In the genomic region with DNA sequence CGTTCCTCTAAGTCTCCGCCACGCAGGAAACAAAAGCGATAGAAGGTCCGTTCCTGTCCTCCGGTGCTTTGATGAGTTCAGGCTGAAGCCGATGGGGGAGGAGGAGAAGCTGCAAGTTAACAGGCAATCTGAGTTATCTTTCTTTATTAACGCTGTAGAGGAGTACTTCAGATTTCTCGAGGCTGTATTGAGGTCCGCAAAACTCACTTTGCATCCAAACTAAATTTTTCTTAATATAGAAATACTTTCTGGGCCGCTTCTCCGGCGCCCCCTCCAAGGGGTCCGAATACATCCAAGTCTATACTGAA, we compare ENCODE assay signal across 10 cellular contexts. TPM values are rescaled to one million over a fixed set of nuclear protein-coding genes. Genes with fewer than 3 reads are reported as not detected.
DNase-seq lines count a peak whose midpoint lies in the region; ATAC-seq and TF ChIP-seq lines count a peak whose summit lies in the region.
"Had no signal": no experiment of that assay in that cellular context is flagged by ENCODE, and none has a peak within 500 bp of the region (broad histone marks: within the 10 kb centered on the region; RNA-seq: fewer than 3 reads in every experiment).

No MANE protein-coding gene starts in this region.

- peaks cover 13% of the 10 kb centered on the region for H3K4me1 Mint-ChIP-seq in CD4-positive, alpha-beta T cell (ENCODE audit: low read depth)

- H3K9ac ChIP-seq in NT2/D1 (ENCODE audit: insufficient read length, low read depth) = no peak overlapping the region
- H3K9ac ChIP-seq in Karpas-422 (ENCODE audit: low read length) = no peak overlapping the region

- H3K36me3 ChIP-seq in NT2/D1 (ENCODE audit: insufficient read depth, insufficient read length, low read length) = no peaks in the 10 kb centered on the region
- no peaks in the 10 kb centered on the region for H3K36me3 ChIP-seq in esophagus (ENCODE audit: control insufficient read depth in 2 of 2, insufficient read depth in 2 of 2, low read length in 1 of 2)
- H3K36me3 ChIP-seq in ovary = no peaks in the 10 kb centered on the region
- no peaks in the 10 kb centered on the region for H3K36me3 ChIP-seq in Karpas-422 (ENCODE audit: insufficient read depth, low read length)

- no peak overlapping the region for H3K4me2 ChIP-seq in Karpas-422 (ENCODE audit: low read depth, low read length, poor library complexity, severe bottlenecking)

- WGBS in esophagus, 2 donors = 9 to 22% methylated on average over 14 of the region's 14 CpGs
- 13 to 30% (median 16%) methylated on average over 14 of the region's 14 CpGs for WGBS in ovary, 3 donors

- peaks cover 40% of the 10 kb centered on the region for H3K27me3 Mint-ChIP-seq in CD4-positive, alpha-beta T cell

- no peak for TF ChIP-seq CTCF in CD4-positive, alpha-beta T cell (IDR thresholded peaks at IDR 0.05)
- TF ChIP-seq CTCF in ovary (IDR thresholded peaks at IDR 0.05) = no peak

- peak overlapping the region; percentile 81 for H3K4me3 Mint-ChIP-seq in CD4-positive, alpha-beta T cell

- CTCF ChIA-PET in CD4-positive, alpha-beta T cell (lab: Charles Lee) = no interaction called here

- no peaks in the 10 kb centered on the region for H3K9me3 ChIP-seq in CD4-positive, alpha-beta T cell (ENCODE audit: control insufficient read depth, low read length)
- H3K9me3 ChIP-seq in NT2/D1 (ENCODE audit: insufficient read depth, low read length) = no peaks in the 10 kb centered on the region
- H3K9me3 ChIP-seq in esophagus (ENCODE audit: control insufficient read depth in 2 of 2, insufficient read depth in 1 of 2, low read depth in 1 of 2, low read length in 1 of 2) = no peaks in the 10 kb centered on the region
- H3K9me3 ChIP-seq in ovary = no peaks in the 10 kb centered on the region
- no peaks in the 10 kb centered on the region for H3K9me3 ChIP-seq in Karpas-422 (ENCODE audit: low read length)

- H3K27ac ChIP-seq in CD4-positive, alpha-beta T cell (ENCODE audit: low read depth, low read length) = no peak overlapping the region
- H3K27ac ChIP-seq in esophagus (ENCODE audit: low read depth in 2 of 2, low read length in 1 of 2) (peak overlapping the region; percentile 78 to 89), ovary (no peak overlapping the region), Karpas-422 (ENCODE audit: low read length) (no peak overlapping the region)

- H3K4me3 ChIP-seq in NT2/D1 (ENCODE audit: insufficient read length, low read depth) = peak overlapping the region; percentile 57
- peak overlapping the region; percentile 78 to 85 for H3K4me3 ChIP-seq in esophagus (ENCODE audit: low read depth in 1 of 2, low read length in 2 of 2)
- peak overlapping the region; percentile 48 for H3K4me3 ChIP-seq in ovary
- no peak overlapping the region for H3K4me3 ChIP-seq in Karpas-422 (ENCODE audit: low read length)

- H3K27ac Mint-ChIP-seq in CD4-positive, alpha-beta T cell = no peak overlapping the region

- H3K27me3 ChIP-seq in CD4-positive, alpha-beta T cell (ENCODE audit: control insufficient read depth, insufficient read depth, low read length) = peaks cover 41% of the 10 kb centered on the region
- H3K27me3 ChIP-seq in NT2/D1 (ENCODE audit: insufficient read depth, insufficient read length) (peaks cover 64% of the 10 kb centered on the region), esophagus (ENCODE audit: control insufficient read depth in 1 of 2, insufficient read depth in 2 of 2, low read length in 2 of 2) (no peaks in the 10 kb centered on the region), ovary (no peaks in the 10 kb centered on the region), Karpas-422 (ENCODE audit: low read length) (no peaks in the 10 kb centered on the region)

- ATAC-seq in CD4-positive, alpha-beta T cell (ENCODE audit: poor library complexity) = no peak

- TF ChIP-seq POLR2A in ovary (IDR thresholded peaks at IDR 0.05) = no peak

- no peaks in the 10 kb centered on the region for H4K20me1 ChIP-seq in Karpas-422 (ENCODE audit: insufficient read depth, low read depth, low read length)

- no peaks in the 10 kb centered on the region for H3K9me2 ChIP-seq in Karpas-422 (replicated peaks; ENCODE audit: insufficient read depth, low read length)

- no peak for TF ChIP-seq EP300 in ovary (IDR thresholded peaks at IDR 0.05)

- no peak for DNase-seq in CD4-positive, alpha-beta T cell
- DNase-seq in NT2/D1 (ENCODE audit: low read depth, low spot score) = no peak
- DNase-seq in ovary = no peak
- no peak for DNase-seq in GM03348 (ENCODE audit: low spot score)
- DNase-seq in RPMI8226 = no peak
- DNase-seq in Karpas-422 = no peak
- no peak for DNase-seq in foreskin melanocyte
- DNase-seq: cerebellar nuclear complex had no signal

- no peaks in the 10 kb centered on the region for H3K9me3 Mint-ChIP-seq in CD4-positive, alpha-beta T cell

- no peaks in the 10 kb centered on the region for H3K79me2 ChIP-seq in Karpas-422 (ENCODE audit: low read length)

- no peak overlapping the region for H2AFZ ChIP-seq in Karpas-422 (ENCODE audit: low read length)

- intact Hi-C loops in CD4-positive, alpha-beta T cell (cut with DNase I, micrococcal nuclease) = loop anchor here in 1 of 2 experiments (5.0 kb wide), 1 partner anchor 144 kb away; no protein-coding TSS in a partner anchor
- intact Hi-C loops in ovary (cut with DNase I) = no loop called here

- POLR2A ChIA-PET in CD4-positive, alpha-beta T cell (lab: Charles Lee) = no interaction called here

- H3K36me3 Mint-ChIP-seq in CD4-positive, alpha-beta T cell (ENCODE audit: low read depth) = no peaks in the 10 kb centered on the region

- H3K4me1 ChIP-seq in NT2/D1 (ENCODE audit: insufficient read depth, insufficient read length) = peaks cover 2% of the 10 kb centered on the region
- peaks cover 5 to 6% of the 10 kb centered on the region in 2 donors for H3K4me1 ChIP-seq in esophagus (ENCODE audit: control insufficient read depth in 2 of 2, insufficient read depth in 2 of 2, low read length in 1 of 2)
- H3K4me1 ChIP-seq in ovary (ENCODE audit: insufficient read depth) = peaks cover 3% of the 10 kb centered on the region
- no peaks in the 10 kb centered on the region for H3K4me1 ChIP-seq in Karpas-422 (ENCODE audit: low read length)

RNA-seq across cellular contexts. Expression of a gene that starts 0.4 kb away (rescaled TPM):
- total RNA-seq in CD4-positive, alpha-beta T cell = not detected
- 1 to 10 TPM; 1.6 to 6.2 TPM for polyA plus RNA-seq in esophagus
- total RNA-seq in ovary = 1 to 10 TPM in 1 of 7 donors, under 1 TPM in 3, not detected in 3; 0.10 to 1.3 (median 0.17) TPM
- polyA plus RNA-seq in ovary = under 1 TPM; 0.05 to 0.07 TPM
- total RNA-seq in Karpas-422 (2014; rRNA removed; shearing (Covaris generic); ENCODE audit: low replicate concordance) = not detected in 2 replicates
- total RNA-seq: RPMI7951 had no signal

RNA-seq across cellular contexts. Expression of a gene that starts 51.2 kb away (rescaled TPM):
- total RNA-seq in CD4-positive, alpha-beta T cell = 1 to 10 TPM; 8.1 to 9.4 TPM
- polyA plus RNA-seq in esophagus (1 to 10 TPM; 7.4 to 9.5 TPM), ovary (10 to 100 TPM; 24.3 to 43.6 TPM)
- 10 to 100 TPM; 29.9 to 86.0 (median 54.1) TPM for total RNA-seq in ovary
- total RNA-seq in Karpas-422 (2014; rRNA removed; shearing (Covaris generic); ENCODE audit: low replicate concordance) = 21.2 and 45.1 TPM in 2 replicates

Comparison
In these comparisons a context has a peak if more than half of its experiments do, and no peak if none do; other contexts are left out.
1. H3K27ac ChIP-seq: peak in esophagus (2 of 2); none in CD4-positive, alpha-beta T cell (single experiment), ovary (0 of 2) and Karpas-422 (single experiment).